Comparison of ENCODE assay signal across 17 cellular contexts in genomic region chr12:34291426-34291901, GRCh38.
"Had no signal": no experiment of that assay in that cellular context is flagged by ENCODE, and none has a peak within 500 bp of the region (broad histone marks: within the 10 kb centered on the region; RNA-seq: fewer than 3 reads in every experiment).

No MANE protein-coding gene starts in this region.

- ATAC-seq: activated CD8-positive, alpha-beta T cell treated with anti-CD3 and anti-CD28 coated beads, Interleukin-2, amount 10 ng/mL, durations not matched to agents 7 days and 5 days; activated naive CD8-positive, alpha-beta T cell treated with anti-CD3 and anti-CD28 coated beads, Interleukin-2, amount 50 U/mL, for 24 hours; foreskin keratinocyte; left lung; stimulated activated naive CD8-positive, alpha-beta T cell treated with anti-CD3 and anti-CD28 coated beads, Interleukin-15, Interleukin-2, amounts not matched to agents 100 U/mL and 50 U/mL, for 24 hours had no signal

- DNase-seq: activated CD4-positive, alpha-beta T cell treated with anti-CD3 and anti-CD28 coated beads for 4 hours; activated CD8-positive, alpha-beta T cell treated with anti-CD3 and anti-CD28 coated beads, Interleukin-2, amount 10 ng/mL, durations not matched to agents 7 days and 5 days; activated gamma-delta T cell; activated naive CD8-positive, alpha-beta T cell treated with anti-CD3 and anti-CD28 coated beads, Interleukin-2, amount 50 U/mL, for 24 hours; effector CD4-positive, alpha-beta T cell; foreskin keratinocyte; stimulated activated CD4-positive, alpha-beta T cell treated with anti-CD3 and anti-CD28 coated beads, Interleukin-4, amount 100 ng/mL, for 1 hour; stimulated activated CD8-positive, alpha-beta memory T cell treated with anti-CD3 and anti-CD28 coated beads, Interleukin-4, amount 100 ng/mL, for 48 hours; stimulated activated naive CD8-positive, alpha-beta T cell treated with anti-CD3 and anti-CD28 coated beads, Interleukin-15, Interleukin-2, amounts not matched to agents 100 U/mL and 50 U/mL, for 24 hours; testis had no signal

- H3K4me1 Mint-ChIP-seq: activated naive CD8-positive, alpha-beta T cell treated with anti-CD3 and anti-CD28 coated beads, Interleukin-2, amount 50 U/mL, for 24 hours had no signal

- H3K9me3 ChIP-seq: testis, uterus had no signal

- H3K4me1 ChIP-seq: foreskin keratinocyte, left lung, testis, uterus had no signal

- H3K36me3 ChIP-seq: cardiac muscle cell, left lung, uterus had no signal

- H3K27me3 Mint-ChIP-seq: activated naive CD8-positive, alpha-beta T cell treated with anti-CD3 and anti-CD28 coated beads, Interleukin-2, amount 50 U/mL, for 24 hours; progenitor cell of endocrine pancreas had no signal

- H3K4me3 Mint-ChIP-seq: activated CD8-positive, alpha-beta T cell treated with anti-CD3 and anti-CD28 coated beads, Interleukin-2, amount 10 ng/mL, durations not matched to agents 7 days and 5 days; activated naive CD8-positive, alpha-beta T cell treated with anti-CD3 and anti-CD28 coated beads, Interleukin-2, amount 50 U/mL, for 24 hours had no signal

- H3K27me3 ChIP-seq: cardiac muscle cell, foreskin keratinocyte, left lung, testis, uterus had no signal

- H3K4me3 ChIP-seq: cardiac muscle cell, left lung, uterus had no signal

- H3K27ac ChIP-seq: cardiac muscle cell, foreskin keratinocyte, left lung, testis, uterus had no signal

- H3K27ac Mint-ChIP-seq: activated CD8-positive, alpha-beta T cell treated with anti-CD3 and anti-CD28 coated beads, Interleukin-2, amount 10 ng/mL, durations not matched to agents 7 days and 5 days; activated naive CD8-positive, alpha-beta T cell treated with anti-CD3 and anti-CD28 coated beads, Interleukin-2, amount 50 U/mL, for 24 hours; progenitor cell of endocrine pancreas had no signal

- FAIRE-seq: astrocyte, colon, endothelial cell of umbilical vein had no signal
